2 cellular contexts compared by ENCODE assay signal in genomic region chr11:75013051-75013450, GRCh38.
A peak's percentile ranks its signal among the peaks of the same experiment; 100 is the strongest.
TF ChIP-seq lines count a peak whose summit lies in the region.

No MANE protein-coding gene starts in this region.

TF ChIP-seq in IMR-90, 13 proteins besides CTCF, POLR2A, EP300 and RAD21:
- TF ChIP-seq MXI1 (IDR thresholded peaks at IDR 0.05; ENCODE audit: borderline replicate concordance, low read depth, low read length): no peak
- TF ChIP-seq MAFK (IDR thresholded peaks at IDR 0.05; ENCODE audit: low read depth, low read length): peak; percentile 56
TF ChIP-seq in IMR-90: peak in this region for 1.

TF ChIP-seq in K562, 482 proteins besides CTCF, POLR2A, EP300 and RAD21 (continues in another document):
- no peak for TF ChIP-seq ZNF408 (CRISPR knock-in tag; IDR thresholded peaks at IDR 0.05; ENCODE audit: low read depth)
- no peak for TF ChIP-seq ZBTB9 (CRISPR knock-in tag; IDR thresholded peaks at IDR 0.05)
- no peak for TF ChIP-seq ETV5 (CRISPR knock-in tag; IDR thresholded peaks at IDR 0.05; ENCODE audit: low read depth)
- TF ChIP-seq TRIM25 (IDR thresholded peaks at IDR 0.05; ENCODE audit: borderline replicate concordance): no peak
- TF ChIP-seq ZFP36 (IDR thresholded peaks at IDR 0.05; ENCODE audit: low read depth, low read length, partially characterized antibody): no peak
- peak; percentile 50; the same call in 1 of the 2 replicates for TF ChIP-seq HDAC2 (IDR thresholded peaks at IDR 0.05)
- TF ChIP-seq NFIC (IDR thresholded peaks at IDR 0.05): peak; percentile 35; the same call in 1 of the 2 replicates
- no peak for TF ChIP-seq ZBTB26 (CRISPR knock-in tag; IDR thresholded peaks at IDR 0.05)
- TF ChIP-seq TCF15 (CRISPR knock-in tag; IDR thresholded peaks at IDR 0.05): no peak
- no peak for TF ChIP-seq ZBTB49 (CRISPR knock-in tag; IDR thresholded peaks at IDR 0.05; ENCODE audit: borderline replicate concordance)
- TF ChIP-seq ARID4B (CRISPR knock-in tag; IDR thresholded peaks at IDR 0.05): no peak
- no peak for TF ChIP-seq ZFP30 (CRISPR knock-in tag; IDR thresholded peaks at IDR 0.05; ENCODE audit: borderline replicate concordance)
- peak in 1 of 2 experiments; percentile 63; a peak in 1 of 4 replicates for TF ChIP-seq RCOR1 (IDR thresholded peaks at IDR 0.05; ENCODE audit: borderline replicate concordance in 1 of 2, low read depth in 2 of 2, low read length in 2 of 2)
- TF ChIP-seq IRF2 (CRISPR knock-in tag; IDR thresholded peaks at IDR 0.05): no peak
- TF ChIP-seq KDM1A (IDR thresholded peaks at IDR 0.05): peak; percentile 75 to 84
- no peak for TF ChIP-seq SRSF9 (IDR thresholded peaks at IDR 0.05; ENCODE audit: borderline replicate concordance, low read depth, low read length)
- no peak for TF ChIP-seq NFE2L1 (tag; IDR thresholded peaks at IDR 0.05; ENCODE audit: borderline replicate concordance, low read depth)
- TF ChIP-seq DPF2 (IDR thresholded peaks at IDR 0.05): peak; percentile 71
- no peak for TF ChIP-seq NFXL1 (CRISPR knock-in tag; IDR thresholded peaks at IDR 0.05)
- no peak for TF ChIP-seq THRB (CRISPR knock-in tag; conservative IDR thresholded peaks at IDR 0.05)
- TF ChIP-seq RBM22 (IDR thresholded peaks at IDR 0.05; ENCODE audit: low read depth, low read length, poor library complexity, severe bottlenecking): no peak
- TF ChIP-seq SMARCE1 (IDR thresholded peaks at IDR 0.05): peak; percentile 47; the same call in 1 of the 2 replicates
- no peak for TF ChIP-seq POLR2G (IDR thresholded peaks at IDR 0.05; ENCODE audit: low read depth, low read length)
- no peak for TF ChIP-seq BRF1 (IDR thresholded peaks at IDR 0.05; ENCODE audit: borderline replicate concordance, extremely low read depth, insufficient read length)
- no peak for TF ChIP-seq ZNF146 (CRISPR knock-in tag; IDR thresholded peaks at IDR 0.05; ENCODE audit: unreplicated experiment)
- TF ChIP-seq ZNF395 (CRISPR knock-in tag; IDR thresholded peaks at IDR 0.05): no peak
- no peak for TF ChIP-seq REST (CRISPR knock-in tag; IDR thresholded peaks at IDR 0.05; ENCODE audit: low read depth)
- no peak for TF ChIP-seq SPI1 (IDR thresholded peaks at IDR 0.05; ENCODE audit: borderline replicate concordance, low read depth, low read length)
